Comparison of ENCODE assay signal across 8 cellular contexts in the genomic region with DNA sequence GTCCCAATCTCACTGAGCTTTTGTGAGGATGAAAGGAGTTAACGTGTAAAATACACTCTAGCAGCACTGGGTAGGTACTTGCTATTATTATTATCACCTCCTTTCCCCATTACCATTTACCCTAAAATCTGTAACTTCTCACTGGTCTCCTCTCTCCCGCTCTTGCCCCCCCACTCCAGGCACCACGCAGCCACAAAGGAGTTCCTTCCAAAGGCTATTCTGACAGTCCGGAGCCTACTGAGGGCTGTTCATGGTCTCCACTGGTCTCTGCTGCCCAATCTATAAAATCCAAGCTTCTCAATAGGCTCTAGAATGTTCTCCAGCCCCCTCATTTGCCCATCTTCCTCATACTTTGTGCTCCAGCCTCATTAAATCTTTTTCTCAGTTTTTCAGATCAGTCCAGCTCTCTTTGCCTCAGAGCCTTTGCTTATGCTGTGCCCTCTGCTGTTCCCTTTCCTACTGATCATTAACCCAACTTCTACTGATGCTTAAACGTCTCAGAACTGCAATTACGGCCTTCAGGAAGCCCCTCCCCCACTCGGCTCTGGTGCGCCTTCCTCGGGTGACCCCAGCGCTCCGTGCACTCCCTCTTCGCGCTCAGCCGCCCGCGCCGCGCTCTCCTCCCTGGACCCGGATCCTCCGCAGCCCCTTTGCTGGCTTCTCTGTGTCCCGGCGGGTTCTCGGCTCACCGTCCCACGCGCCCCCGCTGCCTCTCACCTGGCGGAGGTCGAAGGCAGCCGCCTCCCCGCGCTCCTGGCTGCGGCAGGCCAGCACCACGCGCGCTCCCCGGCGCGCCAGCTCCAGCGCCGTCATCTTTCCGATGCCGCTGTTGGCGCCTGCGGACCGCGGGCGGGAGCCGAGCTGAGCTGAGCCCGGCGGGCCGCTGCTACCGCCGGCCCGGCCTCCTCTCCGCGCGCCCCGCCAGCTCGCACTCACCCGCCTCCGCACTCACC. TPM values are rescaled to one million over a fixed set of nuclear protein-coding genes. Genes with fewer than 3 reads are reported as not detected.
A peak's percentile ranks its signal among the peaks of the same experiment; 100 is the strongest.
DNase-seq lines count a peak whose midpoint lies in the region; ATAC-seq and TF ChIP-seq lines count a peak whose summit lies in the region.

No MANE protein-coding gene starts in this region.

- H3K79me2 ChIP-seq in neural cell (replicated peaks; ENCODE audit: insufficient read depth, low read length): peaks cover 8% of the 10 kb centered on the region

- peaks cover 20 to 52% (median 41%) of the 10 kb centered on the region in 4 donors for H3K4me1 ChIP-seq in esophagus muscularis mucosa
- peaks cover 10 to 29% (median 23%) of the 10 kb centered on the region in 4 donors for H3K4me1 ChIP-seq in transverse colon

- H4K20me1 ChIP-seq in neural cell (ENCODE audit: insufficient read depth): no peaks in the 10 kb centered on the region

- no peaks in the 10 kb centered on the region for H3K9me2 ChIP-seq in neural cell (ENCODE audit: insufficient read depth, low read length)

- peaks cover 2% of the 10 kb centered on the region for H3F3A ChIP-seq in neural cell (ENCODE audit: insufficient read depth, low read length, poor library complexity, severe bottlenecking)

- in situ Hi-C loops in transverse colon (cut with MboI; ENCODE audit: low pct_ligation_motif_present in 1 of 4, low pct_unique_long_range_greater_than_20kb in 1 of 4, low sequenced_read_pairs in 3 of 4): loop anchor here in 2 of 4 donors (25.0 kb wide), 1 partner anchor 140 kb away; no protein-coding TSS in a partner anchor

- H3K9ac ChIP-seq in neural cell (ENCODE audit: low read length): peak overlapping the region; percentile 90

- WGBS in esophagus muscularis mucosa: 16% methylated on average over 16 of the region's 62 CpGs
- 6 to 49% methylated on average over 4 to 44 of the region's 62 CpGs for WGBS in transverse colon (ENCODE audit: low coverage in 1 of 2), 2 donors

- H3K36me3 ChIP-seq in esophagus muscularis mucosa (peaks cover 9 to 19% (median 18%) of the 10 kb centered on the region in 4 donors), neural cell (ENCODE audit: insufficient read depth, low read length) (no peaks in the 10 kb centered on the region), transverse colon (peaks cover 0 to 8% (median 2%) of the 10 kb centered on the region in 4 donors)

- H3K4me3 ChIP-seq in esophagus muscularis mucosa: peak overlapping the region; percentile 69 to 83 (median 78)
- H3K4me3 ChIP-seq in neural cell (ENCODE audit: low read length): peak overlapping the region; percentile 88
- H3K4me3 ChIP-seq in transverse colon: peak overlapping the region; percentile 46 to 73 (median 71)

- no peak for TF ChIP-seq RAD21 in neural cell (conservative IDR thresholded peaks at IDR 0.05)

- TF ChIP-seq POLR2A in esophagus muscularis mucosa (IDR thresholded peaks at IDR 0.05; ENCODE audit: low read depth): no peak
- TF ChIP-seq POLR2A in transverse colon (IDR thresholded peaks at IDR 0.05): no peak

- H3K9me3 ChIP-seq in esophagus muscularis mucosa (no peaks in the 10 kb centered on the region), neural cell (ENCODE audit: low read length) (no peaks in the 10 kb centered on the region), transverse colon (no peaks in the 10 kb centered on the region)

- peak overlapping the region; percentile 90 for H3K4me2 ChIP-seq in neural cell (ENCODE audit: low read length)

- DNase-seq in NCI-H774 (lab: John Stamatoyannopoulos, UW): peak; percentile 28
- DNase-seq in activated CD8-positive, alpha-beta memory T cell treated with anti-CD3 and anti-CD28 coated beads for 24 hours: peak; percentile 85
- no peak for DNase-seq in esophagus muscularis mucosa (ENCODE audit: extremely low spot score)
- peak; percentile 65 for DNase-seq in transverse colon

- intact Hi-C loops in esophagus muscularis mucosa (cut with DNase I) (no loop called here), transverse colon (cut with DNase I; ENCODE audit: low total_unique reads) (loop anchor here (5.0 kb wide), 1 partner anchor 50 kb away; the partner anchor contains the start of gene PHF12)

- H3K27me3 ChIP-seq in esophagus muscularis mucosa (peaks cover 0 to 5% (median 0%) of the 10 kb centered on the region in 4 donors), neural cell (ENCODE audit: insufficient read depth, low read depth, low read length) (no peaks in the 10 kb centered on the region), transverse colon (no peaks in the 10 kb centered on the region)

- H3K27ac ChIP-seq in 22Rv1 (peak overlapping the region; percentile 93), esophagus muscularis mucosa (replicated peaks in 1 of 4) (peak overlapping the region; percentile 83 to 92 (median 88)), neural cell (ENCODE audit: low read length) (peak overlapping the region; percentile 84), transverse colon (peak overlapping the region; percentile 89 to 95 (median 92))

- TF ChIP-seq CTCF in 22Rv1 (IDR thresholded peaks at IDR 0.05) (no peak), esophagus muscularis mucosa (IDR thresholded peaks at IDR 0.05) (no peak), neural cell (IDR thresholded peaks at IDR 0.05; ENCODE audit: poor library complexity, severe bottlenecking) (no peak), transverse colon (IDR thresholded peaks at IDR 0.05) (no peak)

- TF ChIP-seq EP300 in esophagus muscularis mucosa (IDR thresholded peaks at IDR 0.05) (no peak), neural cell (conservative IDR thresholded peaks at IDR 0.05; ENCODE audit: poor library complexity, severe bottlenecking) (no peak), transverse colon (IDR thresholded peaks at IDR 0.05; ENCODE audit: low read depth) (no peak)

- peak; percentile 41 for ATAC-seq in GM18867 (IDR thresholded peaks at IDR 0.05; ENCODE audit: unreplicated experiment)
- ATAC-seq in HG03159 (IDR thresholded peaks at IDR 0.05; ENCODE audit: unreplicated experiment): peak; percentile 25

- H2AFZ ChIP-seq in neural cell (ENCODE audit: low read depth, low read length): peak overlapping the region; percentile 73

TF ChIP-seq in neural cell, 6 proteins besides CTCF, POLR2A, EP300 and RAD21:
- TF ChIP-seq TAF1 (IDR thresholded peaks at IDR 0.05; ENCODE audit: low read depth) (peak; percentile 61), MXI1 (conservative IDR thresholded peaks at IDR 0.05; ENCODE audit: poor library complexity, severe bottlenecking) (no peak), POLR2AphosphoS5 (IDR thresholded peaks at IDR 0.05) (peak; percentile 48), EZH2 (IDR thresholded peaks at IDR 0.05; ENCODE audit: borderline replicate concordance, insufficient read depth, low read length, poor library complexity, severe bottlenecking) (no peak)

RNA-seq across cellular contexts. Expression of gene DHRS13, which starts 0.7 kb away (rescaled TPM):
- total RNA-seq in esophagus muscularis mucosa (10 to 100 TPM in 1 of 4 donors, 1 to 10 TPM in 3; 3.7 to 14.2 (median 5.9) TPM), transverse colon (1 to 10 TPM; 2.2 to 6.5 (median 6.0) TPM)
- polyA plus RNA-seq in neural cell: 91.1 and 93.2 TPM in 2 replicates
- polyA minus RNA-seq in neural cell: 60.9 and 63.0 TPM in 2 replicates

RNA-seq across cellular contexts. Expression of gene FLOT2, which starts 4.6 kb away (rescaled TPM):
- total RNA-seq in esophagus muscularis mucosa (10 to 100 TPM; 60.2 to 94.8 (median 86.0) TPM), transverse colon (10 to 100 TPM; 35.8 to 95.8 (median 46.5) TPM)
- 27.5 and 34.5 TPM in 2 replicates for polyA plus RNA-seq in neural cell
- polyA minus RNA-seq in neural cell: 24.6 and 25.0 TPM in 2 replicates

RNA-seq across cellular contexts. Expression of gene ERAL1, which starts 47.3 kb away (rescaled TPM):
- total RNA-seq in esophagus muscularis mucosa: 10 to 100 TPM; 24.5 to 38.0 (median 27.7) TPM
- 24.2 and 31.8 TPM in 2 replicates for polyA plus RNA-seq in neural cell
- 29.5 and 40.2 TPM in 2 replicates for polyA minus RNA-seq in neural cell
- total RNA-seq in transverse colon: 10 to 100 TPM; 28.1 to 74.4 (median 47.3) TPM

RNA-seq across cellular contexts. Expression of gene PHF12, which starts 49.2 kb away (rescaled TPM):
- 10 to 100 TPM; 27.8 to 44.5 (median 36.7) TPM for total RNA-seq in esophagus muscularis mucosa
- 10.4 and 12.9 TPM in 2 replicates for polyA plus RNA-seq in neural cell
- 45.0 and 60.3 TPM in 2 replicates for polyA minus RNA-seq in neural cell
- 100 to 1,000 TPM in 1 of 4 donors, 10 to 100 TPM in 3; 43.5 to 134 (median 60.5) TPM for total RNA-seq in transverse colon

RNA-seq across cellular contexts. Expression of gene FAM222B, which starts 59.6 kb away (rescaled TPM):
- total RNA-seq in esophagus muscularis mucosa (10 to 100 TPM; 15.9 to 48.1 (median 30.3) TPM), transverse colon (10 to 100 TPM; 23.2 to 41.0 (median 32.9) TPM)
- polyA plus RNA-seq in neural cell: 1.9 and 6.4 TPM in 2 replicates
- 16.8 and 20.3 TPM in 2 replicates for polyA minus RNA-seq in neural cell
